Comparison of ENCODE assay signal across 1 cellular context in the genomic region with DNA sequence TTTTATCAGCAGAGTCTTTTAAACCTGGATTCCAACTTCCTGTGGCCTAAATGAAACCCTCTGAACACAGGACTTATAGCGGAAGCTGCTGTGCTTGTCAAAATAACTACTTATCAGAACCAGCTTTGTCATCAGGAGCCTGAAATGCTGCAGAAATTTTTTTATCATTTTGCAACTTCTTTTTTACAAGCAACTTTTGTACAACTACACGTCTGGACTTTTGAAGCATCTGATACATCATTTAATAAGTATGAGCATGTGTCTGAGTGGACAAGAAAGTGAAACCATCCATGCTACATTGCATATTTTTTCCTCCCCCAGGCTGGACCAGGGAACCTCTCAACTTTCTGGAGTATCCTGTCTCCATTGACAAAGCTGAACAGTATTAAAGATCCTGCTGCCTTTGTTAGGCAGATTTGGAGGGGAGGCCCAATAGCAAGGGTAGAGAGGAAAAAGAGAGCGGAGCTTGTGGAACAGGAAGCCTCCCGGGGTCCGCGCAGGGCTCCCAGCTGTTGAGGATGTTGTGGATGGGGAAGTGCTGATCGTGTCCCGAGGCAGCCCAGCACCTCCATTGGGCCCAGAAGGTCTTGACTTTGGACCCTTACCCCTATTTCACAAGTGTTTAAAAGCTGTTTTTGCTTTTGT.
A peak's percentile ranks its signal among the peaks of the same experiment; 100 is the strongest.
TF ChIP-seq lines count a peak whose summit lies in the region.

No MANE protein-coding gene starts in this region.

TF ChIP-seq in WTC11, 78 proteins besides CTCF, POLR2A, EP300 and RAD21 (continued from another document):
- TF ChIP-seq, protein P1, sequence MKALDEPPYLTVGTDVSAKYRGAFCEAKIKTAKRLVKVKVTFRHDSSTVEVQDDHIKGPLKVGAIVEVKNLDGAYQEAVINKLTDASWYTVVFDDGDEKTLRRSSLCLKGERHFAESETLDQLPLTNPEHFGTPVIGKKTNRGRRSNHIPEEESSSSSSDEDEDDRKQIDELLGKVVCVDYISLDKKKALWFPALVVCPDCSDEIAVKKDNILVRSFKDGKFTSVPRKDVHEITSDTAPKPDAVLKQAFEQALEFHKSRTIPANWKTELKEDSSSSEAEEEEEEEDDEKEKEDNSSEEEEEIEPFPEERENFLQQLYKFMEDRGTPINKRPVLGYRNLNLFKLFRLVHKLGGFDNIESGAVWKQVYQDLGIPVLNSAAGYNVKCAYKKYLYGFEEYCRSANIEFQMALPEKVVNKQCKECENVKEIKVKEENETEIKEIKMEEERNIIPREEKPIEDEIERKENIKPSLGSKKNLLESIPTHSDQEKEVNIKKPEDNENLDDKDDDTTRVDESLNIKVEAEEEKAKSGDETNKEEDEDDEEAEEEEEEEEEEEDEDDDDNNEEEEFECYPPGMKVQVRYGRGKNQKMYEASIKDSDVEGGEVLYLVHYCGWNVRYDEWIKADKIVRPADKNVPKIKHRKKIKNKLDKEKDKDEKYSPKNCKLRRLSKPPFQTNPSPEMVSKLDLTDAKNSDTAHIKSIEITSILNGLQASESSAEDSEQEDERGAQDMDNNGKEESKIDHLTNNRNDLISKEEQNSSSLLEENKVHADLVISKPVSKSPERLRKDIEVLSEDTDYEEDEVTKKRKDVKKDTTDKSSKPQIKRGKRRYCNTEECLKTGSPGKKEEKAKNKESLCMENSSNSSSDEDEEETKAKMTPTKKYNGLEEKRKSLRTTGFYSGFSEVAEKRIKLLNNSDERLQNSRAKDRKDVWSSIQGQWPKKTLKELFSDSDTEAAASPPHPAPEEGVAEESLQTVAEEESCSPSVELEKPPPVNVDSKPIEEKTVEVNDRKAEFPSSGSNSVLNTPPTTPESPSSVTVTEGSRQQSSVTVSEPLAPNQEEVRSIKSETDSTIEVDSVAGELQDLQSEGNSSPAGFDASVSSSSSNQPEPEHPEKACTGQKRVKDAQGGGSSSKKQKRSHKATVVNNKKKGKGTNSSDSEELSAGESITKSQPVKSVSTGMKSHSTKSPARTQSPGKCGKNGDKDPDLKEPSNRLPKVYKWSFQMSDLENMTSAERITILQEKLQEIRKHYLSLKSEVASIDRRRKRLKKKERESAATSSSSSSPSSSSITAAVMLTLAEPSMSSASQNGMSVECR (CRISPR knock-in tag; IDR thresholded peaks at IDR 0.05; ENCODE audit: borderline replicate concordance) = no peak
- TF ChIP-seq, protein P2, sequence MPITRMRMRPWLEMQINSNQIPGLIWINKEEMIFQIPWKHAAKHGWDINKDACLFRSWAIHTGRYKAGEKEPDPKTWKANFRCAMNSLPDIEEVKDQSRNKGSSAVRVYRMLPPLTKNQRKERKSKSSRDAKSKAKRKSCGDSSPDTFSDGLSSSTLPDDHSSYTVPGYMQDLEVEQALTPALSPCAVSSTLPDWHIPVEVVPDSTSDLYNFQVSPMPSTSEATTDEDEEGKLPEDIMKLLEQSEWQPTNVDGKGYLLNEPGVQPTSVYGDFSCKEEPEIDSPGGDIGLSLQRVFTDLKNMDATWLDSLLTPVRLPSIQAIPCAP (CRISPR knock-in tag; IDR thresholded peaks at IDR 0.05) = no peak
- TF ChIP-seq SMAD3 (CRISPR knock-in tag; IDR thresholded peaks at IDR 0.05; ENCODE audit: borderline replicate concordance) (no peak), ETV6 (CRISPR knock-in tag; IDR thresholded peaks at IDR 0.05) (0 out of 2 replicates have a peak, but pooled peaks have one; percentile 30), IRF2 (CRISPR knock-in tag; IDR thresholded peaks at IDR 0.05; ENCODE audit: borderline replicate concordance, low read depth) (no peak)
